In genomic region chr9:121859646-121860045, GRCh38 we compare ENCODE assay signal across 21 cellular contexts.
"Had no signal": no experiment of that assay in that cellular context is flagged by ENCODE, and none has a peak within 500 bp of the region (broad histone marks: within the 10 kb centered on the region; RNA-seq: fewer than 3 reads in every experiment).

No MANE protein-coding gene starts in this region.

- ATAC-seq: activated T-cell treated with anti-CD3 and anti-CD28 coated beads, Interleukin-2, amount 50 U/mL, for 4 hours; K562; PC-3; T-helper 17 cell had no signal

- DNase-seq: activated CD4-positive, alpha-beta memory T cell treated with anti-CD3 and anti-CD28 coated beads for 36 hours; activated CD4-positive, alpha-beta T cell treated with anti-CD3 and anti-CD28 coated beads for 1 hour; activated CD4-positive, alpha-beta T cell treated with anti-CD3 and anti-CD28 coated beads, Interleukin-2, amount 10 ng/mL, durations not matched to agents 7 days and 5 days; activated CD8-positive, alpha-beta memory T cell treated with anti-CD3 and anti-CD28 coated beads for 24 hours; activated gamma-delta T cell; activated naive CD4-positive, alpha-beta T cell treated with anti-CD3 and anti-CD28 coated beads for 36 hours; activated T-cell treated with anti-CD3 and anti-CD28 coated beads, Interleukin-2, amount 50 U/mL, for 4 hours; amygdala; central memory CD4-positive, alpha-beta T cell; Karpas-422; MM.1S; NCI-H1105; NCI-H1436; NCI-H1694 treated with DMSO at 0.1 percent for 48 hours; NCI-H2081; NCI-H69; PC-3; SHP77 treated with DMSO at 0.1 percent for 48 hours; T-helper 17 cell; T-helper 9 cell had no signal

- H3K4me3 ChIP-seq: K562 had no signal
